ENCODE assay signal across 1 cellular context in genomic region chr7:76338298-76339084, GRCh38.
TF ChIP-seq lines count a peak whose summit lies in the region.

No MANE protein-coding gene starts in this region.

TF ChIP-seq in HEK293, 187 proteins besides CTCF, POLR2A, EP300 and RAD21 (continued from another document):
- TF ChIP-seq PRDM6 (tag by site-specific recombination; IDR thresholded peaks at IDR 0.05): peak; percentile 79
